In genomic region chr1:26335774-26336476, GRCh38 we compare ENCODE assay signal across 8 cellular contexts. TPM values are rescaled to one million over a fixed set of nuclear protein-coding genes. Genes with fewer than 3 reads are reported as not detected.
DNase-seq lines count a peak whose midpoint lies in the region; ATAC-seq and TF ChIP-seq lines count a peak whose summit lies in the region.

No MANE protein-coding gene starts in this region.

- H3K27ac ChIP-seq in BLaER1 treated with 17β-estradiol and CSF1 and Interleukin-3, amounts not matched to agents 10 nM and 100 nM, result no peak overlapping the region
- H3K27ac ChIP-seq in brain microvascular endothelial cell (no peak overlapping the region), mesodermal cell (ENCODE audit: low read depth, low read length, severe bottlenecking) (no peak overlapping the region)

- peak overlapping the region; percentile 55 to 74 (median 62) for H3K4me3 ChIP-seq in BLaER1 treated with 17β-estradiol and CSF1 and Interleukin-3, amounts not matched to agents 10 nM and 100 nM
- peak overlapping the region; percentile 63 for H3K4me3 ChIP-seq in brain microvascular endothelial cell (ENCODE audit: low read depth, low read length)
- H3K4me3 ChIP-seq in mesodermal cell (ENCODE audit: extremely low read depth, insufficient read depth, low read length, poor library complexity, severe bottlenecking), result peak overlapping the region; percentile 52

- ATAC-seq in HG02852 (IDR thresholded peaks at IDR 0.05; ENCODE audit: unreplicated experiment) (no peak), HG03139 (IDR thresholded peaks at IDR 0.05; ENCODE audit: unreplicated experiment) (no peak)

- no peaks in the 10 kb centered on the region for H3K9me3 ChIP-seq in BLaER1 treated with 17β-estradiol and CSF1 and Interleukin-3, amounts not matched to agents 10 nM and 100 nM (replicated peaks in 1 of 11)
- no peaks in the 10 kb centered on the region for H3K9me3 ChIP-seq in mesodermal cell (ENCODE audit: control insufficient read depth, low read length)

- peak overlapping the region; percentile 90 to 99 (median 97) for H3K4me2 ChIP-seq in BLaER1 treated with 17β-estradiol and CSF1 and Interleukin-3, amounts not matched to agents 10 nM and 100 nM

- 0 out of 22 replicates have a peak, but pooled peaks cover 0 to 5% (median 0%) of the 10 kb centered on the region in 11 experiments for H4K20me1 ChIP-seq in BLaER1 treated with 17β-estradiol and CSF1 and Interleukin-3, amounts not matched to agents 10 nM and 100 nM

- no peaks in the 10 kb centered on the region for H3K9me3 Mint-ChIP-seq in IgD-negative memory B cell

- H3K36me3 ChIP-seq in BLaER1 treated with 17β-estradiol and CSF1 and Interleukin-3, amounts not matched to agents 10 nM and 100 nM, result no peaks in the 10 kb centered on the region
- H3K36me3 ChIP-seq in brain microvascular endothelial cell (replicated peaks) (no peaks in the 10 kb centered on the region), mesodermal cell (ENCODE audit: control insufficient read depth, insufficient read depth, low read length) (no peaks in the 10 kb centered on the region)

- no peak for TF ChIP-seq CTCF in brain microvascular endothelial cell (IDR thresholded peaks at IDR 0.05; ENCODE audit: low read depth, low read length, missing control alignments)

- no peaks in the 10 kb centered on the region for H3K27me3 Mint-ChIP-seq in IgD-negative memory B cell

- H3K27me3 ChIP-seq in BLaER1 treated with 17β-estradiol and CSF1 and Interleukin-3, amounts not matched to agents 10 nM and 100 nM, result peaks cover 24 to 36% (median 31%) of the 10 kb centered on the region in 11 experiments
- H3K27me3 ChIP-seq in brain microvascular endothelial cell (replicated peaks), result no peaks in the 10 kb centered on the region

- peaks cover 7 to 31% (median 26%) of the 10 kb centered on the region in 10 experiments; a peak in 18 of 20 replicates for H3K4me1 ChIP-seq in BLaER1 treated with 17β-estradiol and CSF1 and Interleukin-3, amounts not matched to agents 10 nM and 100 nM
- peaks cover 14% of the 10 kb centered on the region for H3K4me1 ChIP-seq in mesodermal cell (ENCODE audit: control insufficient read depth, insufficient read depth, low read length, poor library complexity, severe bottlenecking)

- peaks cover under 1% of the 10 kb centered on the region for H3K36me3 Mint-ChIP-seq in IgD-negative memory B cell

- DNase-seq in brain microvascular endothelial cell (no peak), Kasumi-1 (lab: John Stamatoyannopoulos, UW) (no peak), NCI-H82 treated with DMSO at 0.1 percent for 48 hours (lab: John Stamatoyannopoulos, UW; ENCODE audit: unreplicated experiment) (no peak)

- peak overlapping the region; percentile 87 to 97 (median 91) for H3K4me3 Mint-ChIP-seq in IgD-negative memory B cell

- WGBS in mesodermal cell (ENCODE audit: insufficient coverage in 2 of 2), 2 experiments, result 1 to 3% methylated on average over 28 to 34 of the region's 41 CpGs

- H3K4me1 Mint-ChIP-seq in IgD-negative memory B cell, result peaks cover 0 to 8% (median 5%) of the 10 kb centered on the region in 3 donors

- no peak overlapping the region for H3K27ac Mint-ChIP-seq in IgD-negative memory B cell

- peak overlapping the region; percentile 15 to 70 (median 58); a peak in 19 of 22 replicates for H3K9ac ChIP-seq in BLaER1 treated with 17β-estradiol and CSF1 and Interleukin-3, amounts not matched to agents 10 nM and 100 nM

- in situ Hi-C loops in brain microvascular endothelial cell (cut with HindIII; ENCODE audit: low pct_ligation_motif_present, low sequenced_read_pairs), result no loop called here

RNA-seq across cellular contexts. Expression of gene CRYBG2, which starts 18.0 kb away (rescaled TPM):
- 3.1 TPM for polyA plus RNA-seq in IgD-negative memory B cell
- polyA plus RNA-seq in mesodermal cell (2013, experiment 1 of 2), result 1.7 TPM
- polyA plus RNA-seq in mesodermal cell (2013, experiment 2 of 2), result 2.9 TPM

RNA-seq across cellular contexts. Expression of gene CD52, which starts 18.2 kb away (rescaled TPM):
- polyA plus RNA-seq in IgD-negative memory B cell, result 10,525 TPM
- polyA plus RNA-seq in mesodermal cell (2013, experiment 1 of 2), result 3.0 TPM
- 3.5 TPM for polyA plus RNA-seq in mesodermal cell (2013, experiment 2 of 2)

RNA-seq across cellular contexts. Expression of gene UBXN11, which starts 29.5 kb away (rescaled TPM):
- polyA plus RNA-seq in IgD-negative memory B cell, result 11.2 TPM
- polyA plus RNA-seq in mesodermal cell (2013, experiment 1 of 2), result 10.6 TPM
- polyA plus RNA-seq in mesodermal cell (2013, experiment 2 of 2), result 8.5 TPM

RNA-seq across cellular contexts. Expression of gene ZNF683, which starts 36.6 kb away (rescaled TPM):
- polyA plus RNA-seq in IgD-negative memory B cell, result 8.8 TPM
- polyA plus RNA-seq in mesodermal cell (2013, experiment 1 of 2), result not detected
- not detected for polyA plus RNA-seq in mesodermal cell (2013, experiment 2 of 2)

RNA-seq across cellular contexts. Expression of gene SH3BGRL3, which starts 56.0 kb away (rescaled TPM):
- 1,152 TPM for polyA plus RNA-seq in IgD-negative memory B cell
- 398 TPM for polyA plus RNA-seq in mesodermal cell (2013, experiment 1 of 2)
- 334 TPM for polyA plus RNA-seq in mesodermal cell (2013, experiment 2 of 2)
